In the genomic region with DNA sequence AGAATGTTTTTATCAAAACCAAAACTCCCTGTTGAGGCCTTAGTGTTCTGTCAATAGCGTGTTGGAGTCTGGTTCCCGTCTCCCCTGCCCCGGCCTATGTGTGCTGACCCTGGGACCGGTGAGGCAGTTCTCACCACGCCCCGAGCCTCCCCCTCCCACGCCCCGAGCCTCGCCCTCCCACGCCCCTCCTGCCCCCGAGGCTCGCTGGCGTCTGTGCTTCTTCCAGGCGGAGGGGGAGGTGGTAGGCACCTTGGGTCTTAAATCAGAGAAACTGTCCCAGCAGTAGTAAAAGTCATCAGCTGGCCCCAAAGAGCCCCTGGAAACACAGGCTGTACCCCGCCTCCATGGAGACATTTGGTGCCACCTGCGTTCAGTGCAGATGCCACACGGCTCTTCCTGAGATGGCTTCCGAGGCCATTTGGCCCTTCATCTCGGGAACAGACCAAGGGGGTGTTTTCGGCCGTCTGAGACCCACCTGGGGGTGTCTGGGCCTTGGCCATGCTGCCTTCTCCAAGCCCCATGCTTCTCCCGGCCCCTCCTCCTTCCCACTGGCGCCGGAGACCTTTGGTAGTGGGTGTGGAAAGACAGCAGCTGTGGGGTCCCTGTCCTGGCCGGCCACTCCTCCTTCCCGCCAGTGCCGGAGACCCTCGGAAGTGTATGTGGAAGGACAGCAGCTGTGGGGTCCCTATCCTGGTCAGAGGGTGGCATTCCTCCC, we compare ENCODE assay signal across 2 cellular contexts.
TF ChIP-seq lines count a peak whose summit lies in the region.

No MANE protein-coding gene starts in this region.

TF ChIP-seq in K562, 482 proteins besides CTCF, POLR2A, EP300 and RAD21:
- 0 out of 2 replicates have a peak, but pooled peaks have one; percentile 3 for TF ChIP-seq ZBTB7A (IDR thresholded peaks at IDR 0.05; ENCODE audit: borderline replicate concordance, control insufficient read depth, low read depth, low read length)
- no peak for TF ChIP-seq MAFK (IDR thresholded peaks at IDR 0.05; ENCODE audit: low read length)
- TF ChIP-seq POLR2G (IDR thresholded peaks at IDR 0.05; ENCODE audit: low read depth, low read length): peak; percentile 29; the same call in 1 of the 2 replicates
- TF ChIP-seq PHB (CRISPR knock-in tag; IDR thresholded peaks at IDR 0.05): no peak

TF ChIP-seq in HepG2, 621 proteins besides CTCF, POLR2A, EP300 and RAD21:
- TF ChIP-seq ZNF616 (CRISPR knock-in tag; IDR thresholded peaks at IDR 0.05; ENCODE audit: low read depth) (no peak), RBM22 (optimal IDR thresholded peaks at IDR 0.05; ENCODE audit: low read length) (peak; percentile 47), PAF1 (CRISPR knock-in tag; IDR thresholded peaks at IDR 0.05) (no peak), MAFF (IDR thresholded peaks at IDR 0.05; ENCODE audit: low read depth, low read length) (no peak)
- TF ChIP-seq, protein P1, sequence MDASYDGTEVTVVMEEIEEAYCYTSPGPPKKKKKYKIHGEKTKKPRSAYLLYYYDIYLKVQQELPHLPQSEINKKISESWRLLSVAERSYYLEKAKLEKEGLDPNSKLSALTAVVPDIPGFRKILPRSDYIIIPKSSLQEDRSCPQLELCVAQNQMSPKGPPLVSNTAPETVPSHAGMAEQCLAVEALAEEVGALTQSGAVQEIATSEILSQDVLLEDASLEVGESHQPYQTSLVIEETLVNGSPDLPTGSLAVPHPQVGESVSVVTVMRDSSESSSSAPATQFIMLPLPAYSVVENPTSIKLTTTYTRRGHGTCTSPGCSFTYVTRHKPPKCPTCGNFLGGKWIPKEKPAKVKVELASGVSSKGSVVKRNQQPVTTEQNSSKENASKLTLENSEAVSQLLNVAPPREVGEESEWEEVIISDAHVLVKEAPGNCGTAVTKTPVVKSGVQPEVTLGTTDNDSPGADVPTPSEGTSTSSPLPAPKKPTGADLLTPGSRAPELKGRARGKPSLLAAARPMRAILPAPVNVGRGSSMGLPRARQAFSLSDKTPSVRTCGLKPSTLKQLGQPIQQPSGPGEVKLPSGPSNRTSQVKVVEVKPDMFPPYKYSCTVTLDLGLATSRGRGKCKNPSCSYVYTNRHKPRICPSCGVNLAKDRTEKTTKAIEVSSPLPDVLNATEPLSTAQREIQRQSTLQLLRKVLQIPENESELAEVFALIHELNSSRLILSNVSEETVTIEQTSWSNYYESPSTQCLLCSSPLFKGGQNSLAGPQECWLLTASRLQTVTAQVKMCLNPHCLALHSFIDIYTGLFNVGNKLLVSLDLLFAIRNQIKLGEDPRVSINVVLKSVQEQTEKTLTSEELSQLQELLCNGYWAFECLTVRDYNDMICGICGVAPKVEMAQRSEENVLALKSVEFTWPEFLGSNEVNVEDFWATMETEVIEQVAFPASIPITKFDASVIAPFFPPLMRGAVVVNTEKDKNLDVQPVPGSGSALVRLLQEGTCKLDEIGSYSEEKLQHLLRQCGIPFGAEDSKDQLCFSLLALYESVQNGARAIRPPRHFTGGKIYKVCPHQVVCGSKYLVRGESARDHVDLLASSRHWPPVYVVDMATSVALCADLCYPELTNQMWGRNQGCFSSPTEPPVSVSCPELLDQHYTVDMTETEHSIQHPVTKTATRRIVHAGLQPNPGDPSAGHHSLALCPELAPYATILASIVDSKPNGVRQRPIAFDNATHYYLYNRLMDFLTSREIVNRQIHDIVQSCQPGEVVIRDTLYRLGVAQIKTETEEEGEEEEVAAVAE (CRISPR knock-in tag; IDR thresholded peaks at IDR 0.05; ENCODE audit: borderline replicate concordance): no peak
- TF ChIP-seq, protein P2, sequence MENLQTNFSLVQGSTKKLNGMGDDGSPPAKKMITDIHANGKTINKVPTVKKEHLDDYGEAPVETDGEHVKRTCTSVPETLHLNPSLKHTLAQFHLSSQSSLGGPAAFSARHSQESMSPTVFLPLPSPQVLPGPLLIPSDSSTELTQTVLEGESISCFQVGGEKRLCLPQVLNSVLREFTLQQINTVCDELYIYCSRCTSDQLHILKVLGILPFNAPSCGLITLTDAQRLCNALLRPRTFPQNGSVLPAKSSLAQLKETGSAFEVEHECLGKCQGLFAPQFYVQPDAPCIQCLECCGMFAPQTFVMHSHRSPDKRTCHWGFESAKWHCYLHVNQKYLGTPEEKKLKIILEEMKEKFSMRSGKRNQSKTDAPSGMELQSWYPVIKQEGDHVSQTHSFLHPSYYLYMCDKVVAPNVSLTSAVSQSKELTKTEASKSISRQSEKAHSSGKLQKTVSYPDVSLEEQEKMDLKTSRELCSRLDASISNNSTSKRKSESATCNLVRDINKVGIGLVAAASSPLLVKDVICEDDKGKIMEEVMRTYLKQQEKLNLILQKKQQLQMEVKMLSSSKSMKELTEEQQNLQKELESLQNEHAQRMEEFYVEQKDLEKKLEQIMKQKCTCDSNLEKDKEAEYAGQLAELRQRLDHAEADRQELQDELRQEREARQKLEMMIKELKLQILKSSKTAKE (CRISPR knock-in tag; IDR thresholded peaks at IDR 0.05; ENCODE audit: borderline replicate concordance): no peak
